In genomic region chr4:108168672-108169562, GRCh38 we compare ENCODE assay signal across 8 cellular contexts. TPM values are rescaled to one million over a fixed set of nuclear protein-coding genes. Genes with fewer than 3 reads are reported as not detected.
DNase-seq lines count a peak whose midpoint lies in the region; ATAC-seq and TF ChIP-seq lines count a peak whose summit lies in the region.

Gene LEF1, minus strand, starts transcription at chr4:108168932. Its CDS starts 1,165 bp downstream, at chr4:108167767.

- TF ChIP-seq CTCF in esophagus squamous epithelium (IDR thresholded peaks at IDR 0.05): no peak
- TF ChIP-seq CTCF in upper lobe of left lung (IDR thresholded peaks at IDR 0.05): no peak

- intact Hi-C loops in esophagus squamous epithelium (cut with DNase I): no loop called here

- no peak for TF ChIP-seq EP300 in upper lobe of left lung (IDR thresholded peaks at IDR 0.05)

- H3K4me3 ChIP-seq in esophagus squamous epithelium: peak within 1 kb of the TSS; percentile 61 to 82 (median 68)
- H3K4me3 ChIP-seq in neuron (ENCODE audit: low read length): peak within 1 kb of the TSS; percentile 90
- H3K4me3 ChIP-seq in upper lobe of left lung: peak within 1 kb of the TSS; percentile 39 to 70 (median 61)

- H3K9me3 ChIP-seq in esophagus squamous epithelium: no peaks in the 10 kb centered on the region
- H3K9me3 ChIP-seq in neuron (ENCODE audit: low read length): no peaks in the 10 kb centered on the region
- H3K9me3 ChIP-seq in upper lobe of left lung: no peaks in the 10 kb centered on the region

- DNase-seq in ELF-1 (ENCODE audit: low read depth, low spot score): peak; percentile 87
- DNase-seq in NCI-H510A (lab: John Stamatoyannopoulos, UW): peak; percentile 60
- peak; percentile 66 for DNase-seq in activated T-cell treated with anti-CD3 and anti-CD28 coated beads for 1 hour (ENCODE audit: low read depth)
- no peak for DNase-seq in esophagus squamous epithelium (lab: John Stamatoyannopoulos, UW)
- DNase-seq in upper lobe of left lung: peak in 1 of 2 donors; percentile 87
- no peak for DNase-seq in hippocampal formation (lab: John Stamatoyannopoulos, UW)

- 1 to 2% methylated on average over 17 to 24 of the region's 61 CpGs for WGBS in esophagus squamous epithelium, 2 donors
- 2% methylated on average over 31 to 42 of the region's 61 CpGs for WGBS in upper lobe of left lung, 2 donors

- TF ChIP-seq POLR2A in esophagus squamous epithelium (IDR thresholded peaks at IDR 0.05) (peak in 2 of 4 donors; percentile 7 to 62), upper lobe of left lung (IDR thresholded peaks at IDR 0.05) (peak in 1 of 4 donors; percentile 16)

- H3K4me1 ChIP-seq in esophagus squamous epithelium (peaks cover 14 to 75% (median 24%) of the 10 kb centered on the region in 3 donors), neuron (ENCODE audit: insufficient read depth, low read length) (peaks cover 28% of the 10 kb centered on the region), upper lobe of left lung (peaks cover 28 to 61% (median 49%) of the 10 kb centered on the region in 4 donors)

- ATAC-seq in HG02759 (IDR thresholded peaks at IDR 0.05; ENCODE audit: unreplicated experiment) (peak; percentile 41), upper lobe of left lung (ENCODE audit: low FRiP score in 2 of 2) (peak in 1 of 2 donors; percentile 14)

- H3K27me3 ChIP-seq in esophagus squamous epithelium: peaks cover 0 to 97% (median 22%) of the 10 kb centered on the region in 4 donors
- H3K27me3 ChIP-seq in neuron (ENCODE audit: insufficient read depth, low read length): peaks cover 34% of the 10 kb centered on the region
- peaks cover 0 to 56% (median 26%) of the 10 kb centered on the region in 4 donors for H3K27me3 ChIP-seq in upper lobe of left lung

- peak within 1 kb of the TSS; percentile 99 for H2AFZ ChIP-seq in neuron (ENCODE audit: low read depth, low read length)

- H3K27ac ChIP-seq in esophagus squamous epithelium (peak within 1 kb of the TSS; percentile 45 to 79 (median 54)), upper lobe of left lung (peak within 1 kb of the TSS in 3 of 4 donors; percentile 49 to 68 (median 67))

- no peaks in the 10 kb centered on the region for H3K36me3 ChIP-seq in esophagus squamous epithelium
- H3K36me3 ChIP-seq in neuron (ENCODE audit: insufficient read depth, low read length): no peaks in the 10 kb centered on the region
- H3K36me3 ChIP-seq in upper lobe of left lung: no peaks in the 10 kb centered on the region

RNA-seq across cellular contexts. Expression of gene LEF1, which starts in this region (rescaled TPM):
- total RNA-seq in esophagus squamous epithelium (10 to 100 TPM in 2 of 4 donors, 1 to 10 TPM in 2; 8.0 to 13.9 (median 10.1) TPM), upper lobe of left lung (1 to 10 TPM; 3.3 to 10.0 (median 5.6) TPM)

Comparison
In these comparisons a context has a peak if more than half of its experiments do, and no peak if none do; other contexts are left out.
1. DNase-seq: peak in ELF-1 (single experiment), NCI-H510A (single experiment) and activated T-cell treated with anti-CD3 and anti-CD28 coated beads for 1 hour (single experiment); none in esophagus squamous epithelium (single experiment) and hippocampal formation (0 of 2).
2. Peak in every context shown above with its lines, with median percentiles within 50 percentile points of each other: H3K4me3 ChIP-seq.